Comparison of ENCODE assay signal across 28 cellular contexts in genomic region chr14:65444230-65444629, GRCh38. TPM values are rescaled to one million over a fixed set of nuclear protein-coding genes. Genes with fewer than 3 reads are reported as not detected.
A peak's percentile ranks its signal among the peaks of the same experiment; 100 is the strongest.
DNase-seq lines count a peak whose midpoint lies in the region; ATAC-seq, FAIRE-seq and TF ChIP-seq lines count a peak whose summit lies in the region.
"Had no signal": no experiment of that assay in that cellular context is flagged by ENCODE, and none has a peak within 500 bp of the region (broad histone marks: within the 10 kb centered on the region; RNA-seq: fewer than 3 reads in every experiment).

No MANE protein-coding gene starts in this region.

- peaks cover 42% of the 10 kb centered on the region for H3K4me1 Mint-ChIP-seq in activated CD4-positive, alpha-beta memory T cell treated with anti-CD3 and anti-CD28 coated beads, Interleukin-2, amount 10 ng/mL, durations not matched to agents 7 days and 5 days
- peaks cover 28% of the 10 kb centered on the region for H3K4me1 Mint-ChIP-seq in activated CD4-positive, alpha-beta memory T cell treated with anti-CD3 and anti-CD28 coated beads for 36 hours (ENCODE audit: low read depth)
- peaks cover 30% of the 10 kb centered on the region for H3K4me1 Mint-ChIP-seq in activated T-helper 2 cell treated with anti-CD3 and anti-CD28 coated beads, Interferon-gamma antibody, Interleukin-2, Interleukin-4, amounts not matched to agents 10 μg/mL and 5 μg/mL and 100 μg/mL, durations not matched to agents 14 hours and 24 hours and 36 hours (ENCODE audit: low read depth)

- H3K27me3 Mint-ChIP-seq in activated CD4-positive, alpha-beta memory T cell treated with anti-CD3 and anti-CD28 coated beads, Interleukin-2, amount 10 ng/mL, durations not matched to agents 7 days and 5 days: no peaks in the 10 kb centered on the region
- H3K27me3 Mint-ChIP-seq in activated CD4-positive, alpha-beta memory T cell treated with anti-CD3 and anti-CD28 coated beads for 36 hours: no peaks in the 10 kb centered on the region
- H3K27me3 Mint-ChIP-seq in activated T-helper 2 cell treated with anti-CD3 and anti-CD28 coated beads, Interferon-gamma antibody, Interleukin-2, Interleukin-4, amounts not matched to agents 10 μg/mL and 5 μg/mL and 100 μg/mL, durations not matched to agents 14 hours and 24 hours and 36 hours (ENCODE audit: low read depth): no peaks in the 10 kb centered on the region
- H3K27me3 Mint-ChIP-seq: naive thymus-derived CD8-positive, alpha-beta T cell; type B pancreatic cell had no signal

- CTCF ChIA-PET in activated CD4-positive, alpha-beta memory T cell treated with anti-CD3 and anti-CD28 coated beads, Interleukin-2, amount 10 ng/mL, durations not matched to agents 7 days and 5 days (lab: Charles Lee): interaction anchor here (1.0 kb wide), 2 partner anchors 16 to 29 kb away, joined by 3 read pairs; no protein-coding TSS in a partner anchor
- CTCF ChIA-PET in activated CD4-positive, alpha-beta memory T cell treated with anti-CD3 and anti-CD28 coated beads for 36 hours (lab: Charles Lee): interaction anchor here (0.6 to 1.6 kb wide), 5 partner anchors 9 to 547 kb away, joined by 3 to 7 read pairs (median 5); no protein-coding TSS in a partner anchor

- H3K4me3 Mint-ChIP-seq in activated CD4-positive, alpha-beta memory T cell treated with anti-CD3 and anti-CD28 coated beads, Interleukin-2, amount 10 ng/mL, durations not matched to agents 7 days and 5 days: no peak overlapping the region
- no peak overlapping the region for H3K4me3 Mint-ChIP-seq in activated CD4-positive, alpha-beta memory T cell treated with anti-CD3 and anti-CD28 coated beads for 36 hours
- H3K4me3 Mint-ChIP-seq in activated T-helper 2 cell treated with anti-CD3 and anti-CD28 coated beads, Interferon-gamma antibody, Interleukin-2, Interleukin-4, amounts not matched to agents 10 μg/mL and 5 μg/mL and 100 μg/mL, durations not matched to agents 14 hours and 24 hours and 36 hours (ENCODE audit: low read depth): no peak overlapping the region
- H3K4me3 Mint-ChIP-seq: immature natural killer cell; mesothelial cell of epicardium; naive thymus-derived CD8-positive, alpha-beta T cell; type B pancreatic cell had no signal

- H4K20me1 ChIP-seq in keratinocyte (ENCODE audit: control insufficient read depth, extremely low read depth, insufficient read depth, low read length): no peaks in the 10 kb centered on the region

- H3K27ac Mint-ChIP-seq in activated CD4-positive, alpha-beta memory T cell treated with anti-CD3 and anti-CD28 coated beads, Interleukin-2, amount 10 ng/mL, durations not matched to agents 7 days and 5 days: peak overlapping the region; percentile 49
- H3K27ac Mint-ChIP-seq in activated CD4-positive, alpha-beta memory T cell treated with anti-CD3 and anti-CD28 coated beads for 36 hours: no peak overlapping the region
- peak overlapping the region; percentile 53 for H3K27ac Mint-ChIP-seq in activated T-helper 2 cell treated with anti-CD3 and anti-CD28 coated beads, Interferon-gamma antibody, Interleukin-2, Interleukin-4, amounts not matched to agents 10 μg/mL and 5 μg/mL and 100 μg/mL, durations not matched to agents 14 hours and 24 hours and 36 hours
- H3K27ac Mint-ChIP-seq: mesothelial cell of epicardium, type B pancreatic cell had no signal

- POLR2A ChIA-PET in activated CD4-positive, alpha-beta memory T cell treated with anti-CD3 and anti-CD28 coated beads, Interleukin-2, amount 10 ng/mL, durations not matched to agents 7 days and 5 days (lab: Charles Lee): interaction anchor here (2.3 kb wide), 1 partner anchor 17 kb away, joined by 5 read pairs; no protein-coding TSS in a partner anchor
- POLR2A ChIA-PET in activated CD4-positive, alpha-beta memory T cell treated with anti-CD3 and anti-CD28 coated beads for 36 hours (lab: Charles Lee): interaction anchor here (1.0 to 1.4 kb wide), 2 partner anchors 32 kb away, joined by 4 read pairs; no protein-coding TSS in a partner anchor

- H3K36me3 ChIP-seq in keratinocyte (ENCODE audit: control insufficient read depth in 2 of 2, extremely low read depth in 1 of 2, insufficient read depth in 2 of 2, low read length in 2 of 2): no peaks in the 10 kb centered on the region
- H3K36me3 ChIP-seq: BE2C, cardiac muscle cell, heart right ventricle, left lung, pancreas, Peyer's patch, right lobe of liver, SJSA1 had no signal

- H3K9ac ChIP-seq in keratinocyte (ENCODE audit: control insufficient read depth, extremely low read depth, insufficient read depth, low read length): no peak overlapping the region

- peaks cover 15% of the 10 kb centered on the region for H3K9me3 Mint-ChIP-seq in activated CD4-positive, alpha-beta memory T cell treated with anti-CD3 and anti-CD28 coated beads, Interleukin-2, amount 10 ng/mL, durations not matched to agents 7 days and 5 days
- H3K9me3 Mint-ChIP-seq in activated CD4-positive, alpha-beta memory T cell treated with anti-CD3 and anti-CD28 coated beads for 36 hours: peaks cover 5% of the 10 kb centered on the region
- peaks cover 14% of the 10 kb centered on the region for H3K9me3 Mint-ChIP-seq in activated T-helper 2 cell treated with anti-CD3 and anti-CD28 coated beads, Interferon-gamma antibody, Interleukin-2, Interleukin-4, amounts not matched to agents 10 μg/mL and 5 μg/mL and 100 μg/mL, durations not matched to agents 14 hours and 24 hours and 36 hours
- H3K9me3 Mint-ChIP-seq: immature natural killer cell, type B pancreatic cell had no signal

- peaks cover 58% of the 10 kb centered on the region for H3K36me3 Mint-ChIP-seq in activated CD4-positive, alpha-beta memory T cell treated with anti-CD3 and anti-CD28 coated beads, Interleukin-2, amount 10 ng/mL, durations not matched to agents 7 days and 5 days (ENCODE audit: low read depth)
- peaks cover 17% of the 10 kb centered on the region for H3K36me3 Mint-ChIP-seq in activated CD4-positive, alpha-beta memory T cell treated with anti-CD3 and anti-CD28 coated beads for 36 hours
- H3K36me3 Mint-ChIP-seq in activated T-helper 2 cell treated with anti-CD3 and anti-CD28 coated beads, Interferon-gamma antibody, Interleukin-2, Interleukin-4, amounts not matched to agents 10 μg/mL and 5 μg/mL and 100 μg/mL, durations not matched to agents 14 hours and 24 hours and 36 hours (ENCODE audit: low read depth): peaks cover 70% of the 10 kb centered on the region

- no peaks in the 10 kb centered on the region for H3K9me3 ChIP-seq in keratinocyte (ENCODE audit: control insufficient read depth, low read depth, low read length)
- H3K9me3 ChIP-seq: A549, BE2C, left lung, pancreas, Peyer's patch, right lobe of liver, SJSA1 had no signal

- ATAC-seq in GM19395 (IDR thresholded peaks at IDR 0.05; ENCODE audit: unreplicated experiment) (no peak), GM18502 (IDR thresholded peaks at IDR 0.05; ENCODE audit: poor library complexity, unreplicated experiment) (no peak)
- ATAC-seq: A549; heart right ventricle; left lung; naive thymus-derived CD8-positive, alpha-beta T cell; pancreas; right lobe of liver had no signal

- no peak overlapping the region for H3K27ac ChIP-seq in keratinocyte (ENCODE audit: control insufficient read depth, insufficient read depth, low read length)
- H3K27ac ChIP-seq: A549, cardiac muscle cell, heart right ventricle, left lung, pancreas, Peyer's patch, right lobe of liver, SJSA1 had no signal

- peak overlapping the region; percentile 34 for H3K4me2 ChIP-seq in keratinocyte (ENCODE audit: control insufficient read depth, extremely low read depth, insufficient read depth, low read depth, low read length)
- H3K4me2 ChIP-seq: A549 had no signal

- DNase-seq in activated CD4-positive, alpha-beta memory T cell treated with anti-CD3 and anti-CD28 coated beads, Interleukin-2, amount 10 ng/mL, durations not matched to agents 7 days and 5 days: no peak
- DNase-seq in activated CD4-positive, alpha-beta memory T cell treated with anti-CD3 and anti-CD28 coated beads for 36 hours: no peak
- no peak for DNase-seq in H54 (ENCODE audit: insufficient read length, low spot score)
- no peak for DNase-seq in activated T-helper 2 cell treated with anti-CD3 and anti-CD28 coated beads, Interferon-gamma antibody, Interleukin-2, Interleukin-4, amounts not matched to agents 10 μg/mL and 5 μg/mL and 100 μg/mL, durations not matched to agents 14 hours and 24 hours and 36 hours (ENCODE audit: low spot score)
- no peak for DNase-seq in keratinocyte (ENCODE audit: low read depth, low spot score)
- DNase-seq in hepatic stellate cell (ENCODE audit: low spot score): no peak
- DNase-seq: activated CD4-positive, alpha-beta T cell treated with anti-CD3 and anti-CD28 coated beads, Interleukin-2, amount 50 U/mL, for 48 hours; amniotic stem cell; BE2C; DMS79; heart right ventricle; immature natural killer cell; left lung; naive thymus-derived CD8-positive, alpha-beta T cell; NCI-H1436 treated with DMSO at 0.1 percent for 48 hours; NCI-H510A; pancreas; Peyer's patch; right lobe of liver had no signal

- peaks cover 2% of the 10 kb centered on the region for H3K9me1 ChIP-seq in keratinocyte (ENCODE audit: control insufficient read depth, extremely low read depth, insufficient read depth, low read length)

- H3K4me1 ChIP-seq in keratinocyte (ENCODE audit: control insufficient read depth, extremely low read depth, insufficient read depth, low read length): peaks cover 7% of the 10 kb centered on the region
- H3K4me1 ChIP-seq: A549, BE2C, left lung, pancreas, Peyer's patch, right lobe of liver, SJSA1 had no signal

- no peaks in the 10 kb centered on the region for H3K79me2 ChIP-seq in keratinocyte (ENCODE audit: control insufficient read depth, insufficient read depth, low read length)

- H3K27me3 ChIP-seq in keratinocyte (ENCODE audit: control insufficient read depth, extremely low read depth, insufficient read depth, low read length): no peaks in the 10 kb centered on the region
- H3K27me3 ChIP-seq: BE2C, cardiac muscle cell, heart right ventricle, left lung, pancreas, Peyer's patch, right lobe of liver, SJSA1 had no signal

- intact Hi-C loops in activated CD4-positive, alpha-beta memory T cell treated with anti-CD3 and anti-CD28 coated beads for 36 hours (cut with micrococcal nuclease): loop anchor here (2.0 kb wide), 1 partner anchor 19 kb away; no protein-coding TSS in a partner anchor
- intact Hi-C loops in activated T-helper 2 cell treated with anti-CD3 and anti-CD28 coated beads, Interferon-gamma antibody, Interleukin-2, Interleukin-4, amounts not matched to agents 10 μg/mL and 5 μg/mL and 100 μg/mL, durations not matched to agents 14 hours and 24 hours and 36 hours (cut with micrococcal nuclease): loop anchor here (1.0 kb wide), 1 partner anchor 18 kb away; no protein-coding TSS in a partner anchor

- TF ChIP-seq POLR2A in H54 (IDR thresholded peaks at IDR 0.05; ENCODE audit: low read depth, low read length): no peak

- H3K4me3 ChIP-seq in keratinocyte (ENCODE audit: control insufficient read depth in 2 of 3, extremely low read depth in 1 of 3, insufficient read depth in 2 of 3, low read depth in 1 of 3, low read length in 3 of 3): no peak overlapping the region
- H3K4me3 ChIP-seq: A549, cardiac muscle cell, heart right ventricle, left lung, pancreas, Peyer's patch, right lobe of liver, SJSA1 had no signal

- H2AFZ ChIP-seq in keratinocyte (ENCODE audit: control insufficient read depth, low read length): no peak overlapping the region

- dilution Hi-C loops in keratinocyte (cut with MboI; ENCODE audit: extremely low pct_ligation_motif_present, low sequenced_read_pairs): no loop called here

- peak; percentile 84 for FAIRE-seq in H54 (lab: Jason Lieb, UNC)
- no peak for FAIRE-seq in keratinocyte (lab: Jason Lieb, UNC)
- FAIRE-seq: A549, endometrium, H1, pancreas had no signal

- no peak for TF ChIP-seq CTCF in keratinocyte (optimal IDR thresholded peaks at IDR 0.05 in 1 of 3, IDR thresholded peaks at IDR 0.05 in 1 of 3, conservative IDR thresholded peaks at IDR 0.05 in 1 of 3; ENCODE audit: extremely low read depth in 1 of 3, insufficient read depth in 2 of 3, low read length in 3 of 3)

RNA-seq across cellular contexts. Expression of gene FUT8, which starts 31.7 kb away (rescaled TPM):
- total RNA-seq in activated CD4-positive, alpha-beta memory T cell treated with anti-CD3 and anti-CD28 coated beads, Interleukin-2, amount 10 ng/mL, durations not matched to agents 7 days and 5 days: 10 to 100 TPM; 85.0 to 85.5 TPM
- total RNA-seq in activated CD4-positive, alpha-beta memory T cell treated with anti-CD3 and anti-CD28 coated beads for 36 hours: 10 to 100 TPM; 50.7 to 51.4 TPM
- 110 and 124 TPM in 2 replicates for total RNA-seq in activated T-helper 2 cell treated with anti-CD3 and anti-CD28 coated beads, Interferon-gamma antibody, Interleukin-2, Interleukin-4, amounts not matched to agents 10 μg/mL and 5 μg/mL and 100 μg/mL, durations not matched to agents 14 hours and 24 hours and 36 hours
- polyA plus RNA-seq in keratinocyte: 8.8 to 15.0 TPM (median 12.5 TPM) in 3 replicates
- polyA plus RNA-seq in keratinocyte (2011; ENCODE audit: low read depth): 6.1 TPM
- 4.9 and 7.5 TPM in 2 replicates for polyA plus RNA-seq in keratinocyte (2011; cell fraction: cytosol; rRNA removed)
- 8.8 and 10.0 TPM in 2 replicates for polyA plus RNA-seq in keratinocyte (2011; cell fraction: nucleus; rRNA removed)
- 4.1 and 11.2 TPM in 2 replicates for polyA plus RNA-seq in keratinocyte (2012; ENCODE audit: low replicate concordance)
- polyA minus RNA-seq in keratinocyte: 6.1 to 22.3 TPM (median 16.9 TPM) in 3 replicates
- 6.1 TPM for polyA minus RNA-seq in keratinocyte (2011; cell fraction: cytosol; rRNA and poly(A)+ RNA removed)
- polyA minus RNA-seq in keratinocyte (2011; cell fraction: nucleus; rRNA and poly(A)+ RNA removed): 9.9 and 21.5 TPM in 2 replicates
